ENCODE assay signal across 18 cellular contexts in genomic region chrX:27251369-27251768, GRCh38.
A peak's percentile ranks its signal among the peaks of the same experiment; 100 is the strongest.
DNase-seq lines count a peak whose midpoint lies in the region; ATAC-seq, FAIRE-seq and TF ChIP-seq lines count a peak whose summit lies in the region.
"Had no signal": no experiment of that assay in that cellular context is flagged by ENCODE, and none has a peak within 500 bp of the region (broad histone marks: within the 10 kb centered on the region; RNA-seq: fewer than 3 reads in every experiment).

No MANE protein-coding gene starts in this region.

- H4K8ac ChIP-seq in mesendoderm (ENCODE audit: low read depth, low read length): no peak overlapping the region

- H4K20me1 ChIP-seq in HepG2 (ENCODE audit: insufficient read depth, low read length) (no peaks in the 10 kb centered on the region), KMS-11 (ENCODE audit: insufficient read depth) (no peaks in the 10 kb centered on the region)

- POLR2A ChIA-PET in HepG2 (lab: Yijun Ruan, JAX): no interaction called here
- POLR2A ChIA-PET in WTC11 (lab: Charles Lee): no interaction called here

- no peak overlapping the region for H3K18ac ChIP-seq in mesendoderm (ENCODE audit: low read length)

- no peak overlapping the region for H3K4ac ChIP-seq in mesendoderm (ENCODE audit: low read depth, low read length)

- BruUV-seq in HepG2 (replicated peaks; lab: Mats Ljungman, UMichigan): no TSS peak

- H3K9me3 Mint-ChIP-seq in WTC11: no peaks in the 10 kb centered on the region
- H3K9me3 Mint-ChIP-seq: CD4-positive, alpha-beta T cell; HFFc6 had no signal

- TF ChIP-seq POLR2A in HepG2 (IDR thresholded peaks at IDR 0.05; ENCODE audit: insufficient read depth in 1 of 2, low read depth in 2 of 2, low read length in 2 of 2) (no peak), right lobe of liver (IDR thresholded peaks at IDR 0.05) (no peak)

- H3K27ac ChIP-seq in HepG2 (ENCODE audit: extremely low read length, insufficient read depth, low read length): no peak overlapping the region
- no peak overlapping the region for H3K27ac ChIP-seq in right lobe of liver
- no peak overlapping the region for H3K27ac ChIP-seq in KMS-11
- no peak overlapping the region for H3K27ac ChIP-seq in mesendoderm (ENCODE audit: low read depth, low read length)
- H3K27ac ChIP-seq: GM23248 had no signal

- in situ Hi-C loops in HepG2 (cut with HindIII; ENCODE audit: extremely low pct_ligation_motif_present, low pct_unique_long_range_greater_than_20kb): no loop called here

- H3K79me2 ChIP-seq in HepG2 (ENCODE audit: insufficient read depth, low read length): no peaks in the 10 kb centered on the region
- H3K79me2 ChIP-seq in KMS-11 (ENCODE audit: insufficient read depth, low read depth): no peaks in the 10 kb centered on the region
- H3K79me2 ChIP-seq in mesendoderm (ENCODE audit: control insufficient read depth, insufficient read depth, low read length): no peaks in the 10 kb centered on the region

- DNase-seq in HepG2 (ENCODE audit: low spot score): no peak
- no peak for DNase-seq in right lobe of liver
- DNase-seq in WTC11 (ENCODE audit: low spot score): no peak
- peak; percentile 11 for DNase-seq in mesendoderm
- no peak for DNase-seq in NK-92 treated with Interleukin-12 subunit alpha and Interleukin-12 subunit beta, amount 100 ng/mL, for 24 hours (lab: John Stamatoyannopoulos, UW)
- DNase-seq: C1 segment of cervical spinal cord; CD4-positive, alpha-beta T cell; DMS79; GM23248; HFFc6 had no signal

- no peak overlapping the region for H3K27ac Mint-ChIP-seq in WTC11
- H3K27ac Mint-ChIP-seq: B cell; CD4-positive, alpha-beta T cell; HFFc6 had no signal

- TF ChIP-seq EP300 in HepG2 (IDR thresholded peaks at IDR 0.05; ENCODE audit: low read depth in 2 of 2, low read length in 2 of 2) (no peak), HepG2 (CRISPR knock-in tag; IDR thresholded peaks at IDR 0.05; ENCODE audit: borderline replicate concordance) (no peak)

- H2BK5ac ChIP-seq in mesendoderm (ENCODE audit: low read length): no peak overlapping the region

- no peak overlapping the region for H2BK15ac ChIP-seq in mesendoderm (replicated peaks; ENCODE audit: low read depth)

- no peak for FAIRE-seq in HepG2 (lab: Jason Lieb, UNC)
- FAIRE-seq: A204.1, GM12878, GM18507 had no signal

- no peaks in the 10 kb centered on the region for H3K79me1 ChIP-seq in mesendoderm (ENCODE audit: low read length)

- ATAC-seq in HepG2 (peak; percentile 53), right lobe of liver (no peak), WTC11 (peak; percentile 75), HG02798 (IDR thresholded peaks at IDR 0.05; ENCODE audit: poor library complexity, unreplicated experiment) (no peak), HG03135 (IDR thresholded peaks at IDR 0.05; ENCODE audit: unreplicated experiment) (no peak)
- ATAC-seq: GM12878 had no signal

- H3K36me3 ChIP-seq in HepG2 (replicated peaks in 1 of 2; ENCODE audit: control insufficient read depth in 1 of 2, insufficient read depth in 2 of 2, low read length in 2 of 2) (no peaks in the 10 kb centered on the region), right lobe of liver (no peaks in the 10 kb centered on the region), KMS-11 (ENCODE audit: insufficient read depth) (no peaks in the 10 kb centered on the region), mesendoderm (ENCODE audit: control insufficient read depth, insufficient read depth, low read length) (no peaks in the 10 kb centered on the region)
- H3K36me3 ChIP-seq: HAP-1 had no signal

- no peaks in the 10 kb centered on the region for H3K36me3 Mint-ChIP-seq in WTC11

- no peak for TF ChIP-seq RAD21 in HepG2 (CRISPR knock-in tag; IDR thresholded peaks at IDR 0.05)

- TF ChIP-seq CTCF in HepG2 (CRISPR knock-in tag; IDR thresholded peaks at IDR 0.05) (no peak), right lobe of liver (IDR thresholded peaks at IDR 0.05) (no peak), KMS-11 (conservative IDR thresholded peaks at IDR 0.05; ENCODE audit: low read depth, low read length) (no peak), WTC11 (IDR thresholded peaks at IDR 0.05) (no peak)

- CTCF ChIA-PET in HepG2 (lab: Yijun Ruan, JAX; ENCODE audit: low intra/inter-chr PET ratio, low total read pairs): no interaction called here
- CTCF ChIA-PET in WTC11 (lab: Charles Lee): no interaction called here

- no peak overlapping the region for H3K56ac ChIP-seq in mesendoderm (ENCODE audit: low read length)

- no peaks in the 10 kb centered on the region for H3K27me3 Mint-ChIP-seq in WTC11 (ENCODE audit: low read depth)
- H3K27me3 Mint-ChIP-seq: B cell; CD4-positive, alpha-beta T cell had no signal

- no peak overlapping the region for H2BK120ac ChIP-seq in mesendoderm (ENCODE audit: low read depth, low read length)

- H3K4me1 ChIP-seq in HepG2 (ENCODE audit: insufficient read depth, low read length) (no peaks in the 10 kb centered on the region), right lobe of liver (no peaks in the 10 kb centered on the region), KMS-11 (ENCODE audit: low read depth, poor library complexity, severe bottlenecking) (peaks cover 58% of the 10 kb centered on the region), mesendoderm (ENCODE audit: control insufficient read depth, low read depth, low read length) (no peaks in the 10 kb centered on the region)
- H3K4me1 ChIP-seq: HAP-1 had no signal

- no peak overlapping the region for H3K4me3 ChIP-seq in HepG2 (replicated peaks in 1 of 3; ENCODE audit: insufficient read depth in 1 of 3, low read depth in 2 of 3, low read length in 3 of 3)
- H3K4me3 ChIP-seq in right lobe of liver: no peak overlapping the region
- no peak overlapping the region for H3K4me3 ChIP-seq in KMS-11 (IDR thresholded peaks at IDR 0.05; ENCODE audit: insufficient read depth, low read depth, low read length)
- H3K4me3 ChIP-seq in mesendoderm (ENCODE audit: low read length): no peak overlapping the region
- H3K4me3 ChIP-seq: GM12878, GM23248, HAP-1 had no signal

- 0% methylated on average over 3 of the region's 3 CpGs for WGBS in HepG2 (ENCODE audit: low lambda C conversion rate)
- 19% methylated on average over 3 of the region's 3 CpGs for WGBS in right lobe of liver (ENCODE audit: insufficient coverage, low coverage, low lambda C conversion rate, missing lambda C conversion rate)
- WGBS in mesendoderm (ENCODE audit: extremely low coverage, insufficient coverage, low lambda C conversion rate): no CpG with 5 or more reads among the region's 3 CpGs

- no peak overlapping the region for H2AFZ ChIP-seq in HepG2 (ENCODE audit: low read length)
- no peak overlapping the region for H2AFZ ChIP-seq in KMS-11 (ENCODE audit: low read depth)
- H2AFZ ChIP-seq: GM23248 had no signal

- H3K23ac ChIP-seq in mesendoderm (ENCODE audit: low read length): no peak overlapping the region

- H3K4me1 Mint-ChIP-seq in WTC11: no peaks in the 10 kb centered on the region
- H3K4me1 Mint-ChIP-seq: B cell had no signal

- intact Hi-C loops in HepG2 (cut with micrococcal nuclease; ENCODE audit: unreplicated experiment): no loop called here
- intact Hi-C loops in right lobe of liver (cut with DNase I): no loop called here

- no peak overlapping the region for H4K5ac ChIP-seq in mesendoderm (ENCODE audit: low read length)

- H3K4me3 Mint-ChIP-seq in WTC11: no peak overlapping the region
- H3K4me3 Mint-ChIP-seq: B cell; CD4-positive, alpha-beta T cell; HFFc6 had no signal

- no peak overlapping the region for H2AK5ac ChIP-seq in mesendoderm (ENCODE audit: low read length)

- H3K27me3 ChIP-seq in HepG2 (ENCODE audit: control insufficient read depth in 1 of 2, insufficient read depth in 2 of 2, low read length in 2 of 2) (no peaks in the 10 kb centered on the region), right lobe of liver (peaks cover 0 to 9% of the 10 kb centered on the region in 2 donors), KMS-11 (ENCODE audit: insufficient read depth, low read depth) (no peaks in the 10 kb centered on the region), mesendoderm (ENCODE audit: insufficient read depth, low read length, poor library complexity) (no peaks in the 10 kb centered on the region)

- H3K4me2 ChIP-seq in HepG2 (ENCODE audit: low read depth, low read length) (no peak overlapping the region), KMS-11 (peak overlapping the region; percentile 60), mesendoderm (ENCODE audit: low read length) (no peak overlapping the region)

- no peak overlapping the region for H3K9ac ChIP-seq in HepG2 (ENCODE audit: insufficient read depth, low read depth, low read length)
- H3K9ac ChIP-seq in KMS-11: no peak overlapping the region
- no peak overlapping the region for H3K9ac ChIP-seq in mesendoderm (ENCODE audit: low read length)
- H3K9ac ChIP-seq: GM23248 had no signal

- H3K9me3 ChIP-seq in HepG2 (ENCODE audit: low read length) (no peaks in the 10 kb centered on the region), right lobe of liver (no peaks in the 10 kb centered on the region)
- H3K9me3 ChIP-seq: HAP-1 had no signal

TF ChIP-seq in HepG2, 621 proteins besides CTCF, POLR2A, EP300 and RAD21 (continues in another document):
- TF ChIP-seq NAIF1 (CRISPR knock-in tag; IDR thresholded peaks at IDR 0.05; ENCODE audit: borderline replicate concordance) (no peak), HHEX (CRISPR knock-in tag; IDR thresholded peaks at IDR 0.05) (no peak), SOX13 (IDR thresholded peaks at IDR 0.05) (no peak), SOX13 (CRISPR knock-in tag; conservative IDR thresholded peaks at IDR 0.05 in 1 of 2, IDR thresholded peaks at IDR 0.05 in 1 of 2) (no peak), PAX8 (CRISPR knock-in tag; IDR thresholded peaks at IDR 0.05; ENCODE audit: borderline replicate concordance) (no peak), ZNF7 (CRISPR knock-in tag; IDR thresholded peaks at IDR 0.05) (no peak), CHD4 (IDR thresholded peaks at IDR 0.05; ENCODE audit: borderline replicate concordance, low read length) (no peak), ZNF337 (CRISPR knock-in tag; IDR thresholded peaks at IDR 0.05; ENCODE audit: borderline replicate concordance, low read depth) (no peak), ZNF431 (CRISPR knock-in tag; IDR thresholded peaks at IDR 0.05; ENCODE audit: borderline replicate concordance, low read depth) (no peak), NFYB (CRISPR knock-in tag; IDR thresholded peaks at IDR 0.05) (no peak)

TF ChIP-seq in WTC11, 78 proteins besides CTCF, POLR2A, EP300 and RAD21 (continues in another document):
- TF ChIP-seq FOXK1 (CRISPR knock-in tag; IDR thresholded peaks at IDR 0.05): no peak
- no peak for TF ChIP-seq ZBTB21 (CRISPR knock-in tag; IDR thresholded peaks at IDR 0.05; ENCODE audit: borderline replicate concordance)
- TF ChIP-seq TP53 (CRISPR knock-in tag; IDR thresholded peaks at IDR 0.05): no peak
- no peak for TF ChIP-seq ATF3 (CRISPR knock-in tag; conservative IDR thresholded peaks at IDR 0.05)
- TF ChIP-seq USF1 (CRISPR knock-in tag; IDR thresholded peaks at IDR 0.05): no peak

Comparison
In these comparisons a context has a peak if more than half of its experiments do, and no peak if none do; other contexts are left out.
1. ATAC-seq: peak in HepG2 (single experiment) and WTC11 (single experiment); none in right lobe of liver (0 of 4), HG02798 (single experiment) and HG03135 (single experiment).